In genomic region chr15:101786422-101786821, GRCh38 we compare ENCODE assay signal across 1 cellular context. TPM values are rescaled to one million over a fixed set of nuclear protein-coding genes. Genes with fewer than 3 reads are reported as not detected.
"Had no signal": no experiment of that assay in that cellular context is flagged by ENCODE, and none has a peak within 500 bp of the region (broad histone marks: within the 10 kb centered on the region; RNA-seq: fewer than 3 reads in every experiment).

No MANE protein-coding gene starts in this region.

RNA-seq across cellular contexts. Expression of gene OR4F6, which starts 16.9 kb away (rescaled TPM):
- polyA plus RNA-seq: SK-N-SH had no signal

RNA-seq across cellular contexts. Expression of gene OR4F15, which starts 25.6 kb away (rescaled TPM):
- polyA plus RNA-seq: SK-N-SH had no signal
